1 cellular context compared by ENCODE assay signal in the genomic region with DNA sequence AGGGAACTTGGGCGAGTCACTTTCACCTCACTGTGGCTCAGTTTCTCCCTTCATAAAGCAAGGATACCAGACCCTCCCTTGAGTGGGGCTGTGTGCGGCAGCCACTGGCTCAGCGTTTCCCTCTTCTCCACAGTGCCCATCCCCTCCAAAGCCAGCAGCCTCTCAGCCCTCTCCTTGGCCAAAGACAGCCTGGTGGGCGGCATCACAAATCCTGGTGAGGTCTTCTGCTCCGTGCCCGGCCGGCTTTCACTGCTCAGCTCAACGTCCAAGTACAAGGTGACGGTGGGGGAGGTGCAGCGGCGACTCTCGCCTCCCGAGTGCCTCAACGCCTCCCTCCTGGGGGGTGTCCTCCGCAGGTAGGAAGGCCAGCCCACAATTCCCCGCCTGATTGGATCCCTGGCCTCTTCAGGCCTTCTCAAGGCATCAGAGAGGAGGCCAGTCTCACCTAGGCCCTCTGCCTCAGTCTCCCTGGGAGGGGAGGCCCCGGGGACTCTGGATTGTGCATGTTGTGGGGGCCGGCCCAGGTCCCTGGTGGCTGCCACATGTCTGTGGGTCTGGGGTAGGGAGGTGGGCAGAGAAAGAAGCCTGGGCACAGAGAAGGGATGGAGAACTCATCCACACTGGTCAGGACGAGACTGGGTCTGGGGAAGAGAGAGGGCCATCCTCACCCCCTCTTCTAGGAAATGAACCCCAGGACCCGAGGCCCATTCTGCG.
TF ChIP-seq lines count a peak whose summit lies in the region.

No MANE protein-coding gene starts in this region.

TF ChIP-seq in HepG2, 621 proteins besides CTCF, POLR2A, EP300 and RAD21:
- TF ChIP-seq ZNF720 (CRISPR knock-in tag; IDR thresholded peaks at IDR 0.05), result no peak
- no peak for TF ChIP-seq MATR3 (CRISPR knock-in tag; IDR thresholded peaks at IDR 0.05)
- TF ChIP-seq, protein P1, sequence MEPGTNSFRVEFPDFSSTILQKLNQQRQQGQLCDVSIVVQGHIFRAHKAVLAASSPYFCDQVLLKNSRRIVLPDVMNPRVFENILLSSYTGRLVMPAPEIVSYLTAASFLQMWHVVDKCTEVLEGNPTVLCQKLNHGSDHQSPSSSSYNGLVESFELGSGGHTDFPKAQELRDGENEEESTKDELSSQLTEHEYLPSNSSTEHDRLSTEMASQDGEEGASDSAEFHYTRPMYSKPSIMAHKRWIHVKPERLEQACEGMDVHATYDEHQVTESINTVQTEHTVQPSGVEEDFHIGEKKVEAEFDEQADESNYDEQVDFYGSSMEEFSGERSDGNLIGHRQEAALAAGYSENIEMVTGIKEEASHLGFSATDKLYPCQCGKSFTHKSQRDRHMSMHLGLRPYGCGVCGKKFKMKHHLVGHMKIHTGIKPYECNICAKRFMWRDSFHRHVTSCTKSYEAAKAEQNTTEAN (CRISPR knock-in tag; conservative IDR thresholded peaks at IDR 0.05), result no peak
- TF ChIP-seq, protein P2, sequence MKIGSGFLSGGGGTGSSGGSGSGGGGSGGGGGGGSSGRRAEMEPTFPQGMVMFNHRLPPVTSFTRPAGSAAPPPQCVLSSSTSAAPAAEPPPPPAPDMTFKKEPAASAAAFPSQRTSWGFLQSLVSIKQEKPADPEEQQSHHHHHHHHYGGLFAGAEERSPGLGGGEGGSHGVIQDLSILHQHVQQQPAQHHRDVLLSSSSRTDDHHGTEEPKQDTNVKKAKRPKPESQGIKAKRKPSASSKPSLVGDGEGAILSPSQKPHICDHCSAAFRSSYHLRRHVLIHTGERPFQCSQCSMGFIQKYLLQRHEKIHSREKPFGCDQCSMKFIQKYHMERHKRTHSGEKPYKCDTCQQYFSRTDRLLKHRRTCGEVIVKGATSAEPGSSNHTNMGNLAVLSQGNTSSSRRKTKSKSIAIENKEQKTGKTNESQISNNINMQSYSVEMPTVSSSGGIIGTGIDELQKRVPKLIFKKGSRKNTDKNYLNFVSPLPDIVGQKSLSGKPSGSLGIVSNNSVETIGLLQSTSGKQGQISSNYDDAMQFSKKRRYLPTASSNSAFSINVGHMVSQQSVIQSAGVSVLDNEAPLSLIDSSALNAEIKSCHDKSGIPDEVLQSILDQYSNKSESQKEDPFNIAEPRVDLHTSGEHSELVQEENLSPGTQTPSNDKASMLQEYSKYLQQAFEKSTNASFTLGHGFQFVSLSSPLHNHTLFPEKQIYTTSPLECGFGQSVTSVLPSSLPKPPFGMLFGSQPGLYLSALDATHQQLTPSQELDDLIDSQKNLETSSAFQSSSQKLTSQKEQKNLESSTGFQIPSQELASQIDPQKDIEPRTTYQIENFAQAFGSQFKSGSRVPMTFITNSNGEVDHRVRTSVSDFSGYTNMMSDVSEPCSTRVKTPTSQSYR (CRISPR knock-in tag; IDR thresholded peaks at IDR 0.05; ENCODE audit: borderline replicate concordance), result peak; percentile 54; the same call in 1 of the 2 replicates
